2 cellular contexts compared by ENCODE assay signal in the genomic region with DNA sequence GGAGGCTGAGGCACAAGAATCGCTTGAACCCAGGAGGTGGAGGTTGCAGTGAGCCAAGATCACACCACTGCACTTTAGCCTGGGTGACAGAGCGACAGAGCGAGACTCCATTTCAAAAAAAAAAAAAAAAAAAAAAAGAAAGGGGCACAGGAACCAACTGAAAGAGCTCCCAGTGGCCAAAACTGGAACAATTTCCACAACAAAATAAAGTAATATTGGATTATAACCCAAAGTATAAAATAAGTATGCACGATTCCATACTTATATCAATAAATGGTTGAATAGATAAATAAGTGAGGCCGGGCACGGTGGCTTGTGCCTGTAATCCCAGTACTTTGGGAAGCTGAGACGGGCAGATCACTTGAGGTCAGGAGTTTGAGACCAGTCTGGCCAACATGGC. TPM values are rescaled to one million over a fixed set of nuclear protein-coding genes. Genes with fewer than 3 reads are reported as not detected.
"Had no signal": no experiment of that assay in that cellular context is flagged by ENCODE, and none has a peak within 500 bp of the region (broad histone marks: within the 10 kb centered on the region; RNA-seq: fewer than 3 reads in every experiment).

No MANE protein-coding gene starts in this region.

RNA-seq across cellular contexts. Expression of a gene that starts 19.2 kb away (rescaled TPM):
- total RNA-seq: mammary epithelial cell, pulmonary artery endothelial cell had no signal
